8 cellular contexts compared by ENCODE assay signal in the genomic region with DNA sequence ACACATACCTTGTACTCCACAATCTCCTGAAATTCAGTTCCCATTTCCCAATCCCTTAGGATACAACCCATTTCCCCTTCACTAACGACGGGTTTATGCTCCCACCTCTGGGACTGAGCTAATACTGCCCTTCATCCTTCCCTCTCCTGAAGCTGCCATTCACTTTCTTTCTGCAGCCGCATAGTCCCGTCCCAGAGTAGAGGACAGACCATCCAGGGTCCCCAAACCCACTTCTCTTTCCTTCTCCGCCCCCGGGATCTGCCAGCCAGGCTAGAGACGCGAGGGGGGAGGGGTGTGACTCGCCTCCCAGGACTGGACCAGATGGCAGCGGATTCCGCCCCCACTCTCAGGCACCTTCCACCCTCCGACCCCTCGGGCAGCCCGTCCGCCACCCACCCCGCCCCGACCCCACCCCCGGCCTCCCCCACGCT. TPM values are rescaled to one million over a fixed set of nuclear protein-coding genes. Genes with fewer than 3 reads are reported as not detected.
DNase-seq lines count a peak whose midpoint lies in the region; ATAC-seq, FAIRE-seq and TF ChIP-seq lines count a peak whose summit lies in the region.

No MANE protein-coding gene starts in this region.

- H3K9me3 ChIP-seq in right lobe of liver: no peaks in the 10 kb centered on the region

- peak; percentile 68 to 81 (median 76) for ATAC-seq in right lobe of liver

- no peaks in the 10 kb centered on the region for H3K36me3 ChIP-seq in right lobe of liver

- no peak for TF ChIP-seq POLR2A in right lobe of liver (IDR thresholded peaks at IDR 0.05)

- 1% methylated on average over 12 of the region's 19 CpGs for WGBS in right lobe of liver (ENCODE audit: insufficient coverage, low coverage, low lambda C conversion rate, missing lambda C conversion rate)

- H3K27ac ChIP-seq in VCaP (peak overlapping the region; percentile 78), right lobe of liver (peak overlapping the region in 2 of 3 donors; percentile 80 to 86)

- DNase-seq in AG08395 (ENCODE audit: low spot score) (peak; percentile 52), GM19239 (ENCODE audit: insufficient read length, low spot score) (peak; percentile 36), HuH-7 (ENCODE audit: low spot score) (peak; percentile 50), choroid plexus epithelial cell (ENCODE audit: low read depth) (no peak), right lobe of liver (peak; percentile 69 to 75 (median 71)), DMS153 (lab: John Stamatoyannopoulos, UW) (no peak)
- peak; percentile 29 for DNase-seq in stimulated activated CD4-positive, alpha-beta T cell treated with anti-CD3 and anti-CD28 coated beads, Interleukin-4, amount 100 ng/mL, for 24 hours

- H3K4me1 ChIP-seq in right lobe of liver: peaks cover 0 to 22% (median 0%) of the 10 kb centered on the region in 4 donors

- H3K4me3 ChIP-seq in choroid plexus epithelial cell (ENCODE audit: low read depth, low read length) (peak overlapping the region; percentile 84), right lobe of liver (peak overlapping the region; percentile 88 to 95 (median 94))

- intact Hi-C loops in right lobe of liver (cut with DNase I): no loop called here

- no peak for FAIRE-seq in GM19239 (lab: Jason Lieb, UNC)

- TF ChIP-seq CTCF in VCaP (conservative IDR thresholded peaks at IDR 0.05) (no peak), choroid plexus epithelial cell (conservative IDR thresholded peaks at IDR 0.05; ENCODE audit: low read depth, low read length) (no peak), right lobe of liver (IDR thresholded peaks at IDR 0.05) (no peak)

- H3K27me3 ChIP-seq in right lobe of liver: no peaks in the 10 kb centered on the region

RNA-seq across cellular contexts. Expression of a gene that starts 0.7 kb away (rescaled TPM):
- 1 to 10 TPM; 3.8 to 7.7 (median 5.6) TPM for total RNA-seq in right lobe of liver

Comparison
In these comparisons a context has a peak if more than half of its experiments do, and no peak if none do; other contexts are left out.
1. DNase-seq: peak in AG08395 (single experiment), GM19239 (single experiment), HuH-7 (single experiment), right lobe of liver (3 of 3) and stimulated activated CD4-positive, alpha-beta T cell treated with anti-CD3 and anti-CD28 coated beads, Interleukin-4, amount 100 ng/mL, for 24 hours (single experiment); none in choroid plexus epithelial cell (single experiment) and DMS153 (single experiment).